Comparison of ENCODE assay signal across 1 cellular context in genomic region chr20:52196845-52197244, GRCh38.
TF ChIP-seq lines count a peak whose summit lies in the region.

No MANE protein-coding gene starts in this region.

TF ChIP-seq in K562, 482 proteins besides CTCF, POLR2A, EP300 and RAD21 (continued from another document):
- no peak for TF ChIP-seq ZNF518B (CRISPR knock-in tag; IDR thresholded peaks at IDR 0.05)
- no peak for TF ChIP-seq MYC (IDR thresholded peaks at IDR 0.05; ENCODE audit: low read depth, low read length)
- no peak for TF ChIP-seq MYC (CRISPR knock-in tag; IDR thresholded peaks at IDR 0.05; ENCODE audit: borderline replicate concordance, low read depth)
- TF ChIP-seq KAT2B (IDR thresholded peaks at IDR 0.05; ENCODE audit: low read depth, low read length): no peak
- TF ChIP-seq ADNP (tag; IDR thresholded peaks at IDR 0.05): 0 out of 2 replicates have a peak, but pooled peaks have one; percentile 19
- no peak for TF ChIP-seq NR2F6 (CRISPR knock-in tag; IDR thresholded peaks at IDR 0.05)
- no peak for TF ChIP-seq MECOM (CRISPR knock-in tag; IDR thresholded peaks at IDR 0.05)
- no peak for TF ChIP-seq KHSRP (IDR thresholded peaks at IDR 0.05)
- no peak for TF ChIP-seq SAP30 (IDR thresholded peaks at IDR 0.05; ENCODE audit: borderline replicate concordance, insufficient read depth, low read depth, low read length, poor library complexity, severe bottlenecking)
